ENCODE assay signal across 1 cellular context in genomic region chr5:129094924-129095797, GRCh38.
TF ChIP-seq lines count a peak whose summit lies in the region.

No MANE protein-coding gene starts in this region.

TF ChIP-seq in K562, 482 proteins besides CTCF, POLR2A, EP300 and RAD21 (continued from another document and continues in another):
- TF ChIP-seq MXD1 (CRISPR knock-in tag; IDR thresholded peaks at IDR 0.05; ENCODE audit: borderline replicate concordance, poor library complexity, severe bottlenecking) (no peak), POLR3A (IDR thresholded peaks at IDR 0.05; ENCODE audit: borderline replicate concordance, extremely low read depth, insufficient read depth, insufficient read length) (no peak), RFX7 (CRISPR knock-in tag; IDR thresholded peaks at IDR 0.05) (no peak), POLR2AphosphoS2 (IDR thresholded peaks at IDR 0.05; ENCODE audit: low read length) (no peak), ZNF23 (CRISPR knock-in tag; IDR thresholded peaks at IDR 0.05) (no peak), ADNP (tag; IDR thresholded peaks at IDR 0.05) (no peak), NCOA1 (IDR thresholded peaks at IDR 0.05; ENCODE audit: low read depth) (no peak), GTF2F1 (IDR thresholded peaks at IDR 0.05; ENCODE audit: low read depth, low read length) (no peak), ZC3H11A (IDR thresholded peaks at IDR 0.05; ENCODE audit: low read depth, low read length) (no peak), ZBTB12 (CRISPR knock-in tag; IDR thresholded peaks at IDR 0.05) (no peak), ZNF511 (CRISPR knock-in tag; IDR thresholded peaks at IDR 0.05) (peak; percentile 30; the same call in 1 of the 2 replicates), MTF1 (CRISPR knock-in tag; IDR thresholded peaks at IDR 0.05; ENCODE audit: borderline replicate concordance) (no peak), NONO (IDR thresholded peaks at IDR 0.05; ENCODE audit: low read depth in 2 of 2, low read length in 1 of 2) (no peak), ZNF589 (CRISPR knock-in tag; IDR thresholded peaks at IDR 0.05; ENCODE audit: low read depth) (no peak), FOXP4 (CRISPR knock-in tag; IDR thresholded peaks at IDR 0.05; ENCODE audit: borderline replicate concordance) (no peak), ZNF57 (CRISPR knock-in tag; IDR thresholded peaks at IDR 0.05) (no peak), ATF1 (CRISPR knock-in tag; IDR thresholded peaks at IDR 0.05) (no peak), ATF1 (tag; IDR thresholded peaks at IDR 0.05) (peak; percentile 45; the same call in 1 of the 2 replicates), ZNF121 (CRISPR knock-in tag; conservative IDR thresholded peaks at IDR 0.05) (no peak), ZNF263 (CRISPR knock-in tag; IDR thresholded peaks at IDR 0.05; ENCODE audit: borderline replicate concordance) (no peak), NEUROD1 (IDR thresholded peaks at IDR 0.05; ENCODE audit: borderline replicate concordance, low read depth, low read length, partially characterized antibody) (peak; percentile 37), ZBTB2 (IDR thresholded peaks at IDR 0.05) (no peak), EGR1 (conservative IDR thresholded peaks at IDR 0.05) (peak; percentile 91), HNRNPUL1 (IDR thresholded peaks at IDR 0.05; ENCODE audit: low read length) (no peak), RCOR1 (IDR thresholded peaks at IDR 0.05; ENCODE audit: borderline replicate concordance in 1 of 2, low read depth in 2 of 2, low read length in 2 of 2) (no peak), DEAF1 (CRISPR knock-in tag; IDR thresholded peaks at IDR 0.05) (no peak), ZNF253 (CRISPR knock-in tag; conservative IDR thresholded peaks at IDR 0.05) (no peak), HDAC2 (IDR thresholded peaks at IDR 0.05) (peak; percentile 40; the same call in 1 of the 2 replicates), FOSL1 (tag; conservative IDR thresholded peaks at IDR 0.05) (no peak), KLF10 (CRISPR knock-in tag; IDR thresholded peaks at IDR 0.05) (no peak), FOS (IDR thresholded peaks at IDR 0.05; ENCODE audit: extremely low read depth, insufficient read length) (no peak), HES1 (IDR thresholded peaks at IDR 0.05; ENCODE audit: low read depth) (no peak), CHD1 (IDR thresholded peaks at IDR 0.05; ENCODE audit: low read length) (peak; percentile 48), HMGXB4 (CRISPR knock-in tag; IDR thresholded peaks at IDR 0.05) (peak; percentile 67; the same call in 1 of the 2 replicates), ZNF584 (CRISPR knock-in tag; IDR thresholded peaks at IDR 0.05; ENCODE audit: low read depth) (no peak), SIN3A (IDR thresholded peaks at IDR 0.05; ENCODE audit: borderline replicate concordance in 2 of 2, control insufficient read depth in 1 of 2, low read depth in 2 of 2, low read length in 2 of 2) (peak in 1 of 2 experiments; percentile 72; a peak in 2 of 4 replicates), ZNF707 (CRISPR knock-in tag; conservative IDR thresholded peaks at IDR 0.05) (no peak), GTF3C2 (IDR thresholded peaks at IDR 0.05; ENCODE audit: borderline replicate concordance, extremely low read depth, insufficient read length) (no peak), MBD2 (IDR thresholded peaks at IDR 0.05; ENCODE audit: borderline replicate concordance, low read depth) (no peak), TSC22D4 (tag; IDR thresholded peaks at IDR 0.05) (no peak), ZNF395 (CRISPR knock-in tag; IDR thresholded peaks at IDR 0.05) (no peak), MCM3 (IDR thresholded peaks at IDR 0.05) (no peak), SP1 (CRISPR knock-in tag; IDR thresholded peaks at IDR 0.05) (no peak), USF1 (CRISPR knock-in tag; IDR thresholded peaks at IDR 0.05) (peak; percentile 36; the same call in 1 of the 2 replicates), CEBPZ (IDR thresholded peaks at IDR 0.05; ENCODE audit: borderline replicate concordance, low read depth, low read length) (no peak), BCL6 (CRISPR knock-in tag; IDR thresholded peaks at IDR 0.05) (no peak), ZNF696 (CRISPR knock-in tag; conservative IDR thresholded peaks at IDR 0.05) (no peak), POLR2AphosphoS5 (IDR thresholded peaks at IDR 0.05; ENCODE audit: control insufficient read depth, insufficient read depth, low read depth, low read length) (no peak)
